11 cellular contexts compared by ENCODE assay signal in the genomic region with DNA sequence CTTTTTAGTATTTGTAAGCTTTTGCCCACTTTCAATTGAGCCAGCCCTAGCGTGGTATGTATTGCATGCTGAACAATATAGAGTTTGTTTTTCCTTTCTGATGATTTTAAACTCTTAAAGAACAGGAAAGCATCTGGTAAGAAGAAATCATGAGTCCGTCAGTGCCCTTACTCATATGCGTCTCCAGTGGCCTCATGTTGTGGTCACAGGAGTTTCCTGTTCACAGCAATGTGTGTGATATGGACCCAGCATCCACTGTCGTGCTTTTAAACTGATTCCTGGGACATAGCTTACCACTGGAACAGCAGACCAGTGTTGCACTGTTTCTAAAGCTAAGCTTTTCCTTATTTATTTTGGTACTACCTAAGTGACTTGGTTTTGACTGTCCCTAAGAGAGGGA. TPM values are rescaled to one million over a fixed set of nuclear protein-coding genes. Genes with fewer than 3 reads are reported as not detected.
DNase-seq lines count a peak whose midpoint lies in the region; ATAC-seq lines count a peak whose summit lies in the region.
"Had no signal": no experiment of that assay in that cellular context is flagged by ENCODE, and none has a peak within 500 bp of the region (broad histone marks: within the 10 kb centered on the region; RNA-seq: fewer than 3 reads in every experiment).

No MANE protein-coding gene starts in this region.

- no peak overlapping the region for H3K18ac ChIP-seq in neuronal stem cell (ENCODE audit: low read length)

- POLR2A ChIA-PET in T-cell (lab: Charles Lee), result no interaction called here

- no peak overlapping the region for H3K27ac ChIP-seq in neuronal stem cell (replicated peaks; ENCODE audit: low read length)
- H3K27ac ChIP-seq: left lung, thoracic aorta had no signal

- no peaks in the 10 kb centered on the region for H3K27me3 Mint-ChIP-seq in T-cell
- no peaks in the 10 kb centered on the region for H3K27me3 Mint-ChIP-seq in effector memory CD8-positive, alpha-beta T cell
- no peaks in the 10 kb centered on the region for H3K27me3 Mint-ChIP-seq in stimulated activated naive CD8-positive, alpha-beta T cell treated with anti-CD3 and anti-CD28 coated beads, Interleukin-15, amount 100 ng/mL, for 72 hours

- H3K23ac ChIP-seq in neuronal stem cell (ENCODE audit: low read depth, low read length, poor library complexity), result no peak overlapping the region

- peak overlapping the region in 1 of 2 donors; percentile 78 for H3K27ac Mint-ChIP-seq in T-cell
- H3K27ac Mint-ChIP-seq in effector memory CD8-positive, alpha-beta T cell, result peak overlapping the region; percentile 0 to 56
- peak overlapping the region in 1 of 2 donors; percentile 69 for H3K27ac Mint-ChIP-seq in stimulated activated naive CD8-positive, alpha-beta T cell treated with anti-CD3 and anti-CD28 coated beads, Interleukin-15, amount 100 ng/mL, for 72 hours

- H3K4me1 ChIP-seq in neuronal stem cell (ENCODE audit: control insufficient read depth in 2 of 2, insufficient read depth in 1 of 2, low read depth in 1 of 2, low read length in 2 of 2), result no peaks in the 10 kb centered on the region
- H3K4me1 ChIP-seq: left lung had no signal

- CTCF ChIA-PET in T-cell (lab: Charles Lee), result interaction anchor here in 1 of 2 donors (2.5 kb wide), 1 partner anchor 51 kb away, joined by 5 read pairs; no protein-coding TSS in a partner anchor

- no CpG with 5 or more reads among the region's 4 CpGs for WGBS in neuronal stem cell (ENCODE audit: extremely low coverage in 2 of 2, insufficient read length in 2 of 2, insufficient replicate concordance in 1 of 2), 2 donors

- no peaks in the 10 kb centered on the region for H3K9me3 Mint-ChIP-seq in T-cell
- H3K9me3 Mint-ChIP-seq in effector memory CD8-positive, alpha-beta T cell, result no peaks in the 10 kb centered on the region
- H3K9me3 Mint-ChIP-seq in stimulated activated naive CD8-positive, alpha-beta T cell treated with anti-CD3 and anti-CD28 coated beads, Interleukin-15, amount 100 ng/mL, for 72 hours, result no peaks in the 10 kb centered on the region

- no peak overlapping the region for H2AFZ ChIP-seq in neuronal stem cell (ENCODE audit: low read length)

- no peak overlapping the region for H3K9ac ChIP-seq in neuronal stem cell (ENCODE audit: low read depth, low read length, poor library complexity)

- peaks cover 28% of the 10 kb centered on the region for H3K36me3 Mint-ChIP-seq in T-cell
- H3K36me3 Mint-ChIP-seq in effector memory CD8-positive, alpha-beta T cell (ENCODE audit: insufficient read depth), result peaks cover 49% of the 10 kb centered on the region

- no peak overlapping the region for H3K4ac ChIP-seq in neuronal stem cell (ENCODE audit: low read length)

- no peak overlapping the region for H2AK5ac ChIP-seq in neuronal stem cell (ENCODE audit: low read depth, low read length)

- no peak overlapping the region for H2BK120ac ChIP-seq in neuronal stem cell (ENCODE audit: low read depth, low read length)

- H3K79me1 ChIP-seq in neuronal stem cell (ENCODE audit: low read depth, low read length), result no peaks in the 10 kb centered on the region

- peaks cover 14 to 15% (median 15%) of the 10 kb centered on the region in 3 donors for H3K4me1 Mint-ChIP-seq in T-cell
- peaks cover 0 to 2% of the 10 kb centered on the region in 2 donors for H3K4me1 Mint-ChIP-seq in effector memory CD8-positive, alpha-beta T cell (ENCODE audit: low read depth in 2 of 2)
- H3K4me1 Mint-ChIP-seq in stimulated activated naive CD8-positive, alpha-beta T cell treated with anti-CD3 and anti-CD28 coated beads, Interleukin-15, amount 100 ng/mL, for 72 hours, result peaks cover 25% of the 10 kb centered on the region

- ATAC-seq in T-cell (replicated peaks in 1 of 4) (peak; percentile 34 to 62 (median 50)), HG03457 (IDR thresholded peaks at IDR 0.05; ENCODE audit: unreplicated experiment) (no peak)
- ATAC-seq in effector memory CD8-positive, alpha-beta T cell (replicated peaks), result peak; percentile 62
- ATAC-seq in stimulated activated naive CD8-positive, alpha-beta T cell treated with anti-CD3 and anti-CD28 coated beads, Interleukin-15, amount 100 ng/mL, for 72 hours, result peak; percentile 98
- ATAC-seq: left lung had no signal

- no peak overlapping the region for H2BK12ac ChIP-seq in neuronal stem cell (ENCODE audit: low read length)

- H3K27me3 ChIP-seq in neuronal stem cell (ENCODE audit: control insufficient read depth in 3 of 3, insufficient read depth in 3 of 3, low read depth in 1 of 3, low read length in 3 of 3), result no peaks in the 10 kb centered on the region
- H3K27me3 ChIP-seq: left lung had no signal

- no peak overlapping the region for H3K4me2 ChIP-seq in neuronal stem cell (ENCODE audit: insufficient read depth, low read length, poor library complexity, severe bottlenecking)

- H3K14ac ChIP-seq in neuronal stem cell (ENCODE audit: low read length), result no peak overlapping the region

- H3K4me3 ChIP-seq in neuronal stem cell (ENCODE audit: low read length in 2 of 2), result no peak overlapping the region
- H3K4me3 ChIP-seq: left lung, thoracic aorta had no signal

- no peak overlapping the region for H2BK15ac ChIP-seq in neuronal stem cell (ENCODE audit: low read length)

- DNase-seq in stimulated activated CD4-positive, alpha-beta T cell treated with anti-CD3 and anti-CD28 coated beads, Interleukin-15, amount 100 ng/mL, for 24 hours, result peak; percentile 48
- no peak for DNase-seq in stimulated activated CD4-positive, alpha-beta T cell treated with anti-CD3 and anti-CD28 coated beads, Interleukin-12 subunit alpha, Interleukin-12 subunit beta, amount 100 ng/mL, for 4 hours
- DNase-seq in T-cell, result no peak
- DNase-seq in effector memory CD8-positive, alpha-beta T cell, result no peak
- peak; percentile 27 to 52 for DNase-seq in stimulated activated naive CD8-positive, alpha-beta T cell treated with anti-CD3 and anti-CD28 coated beads, Interleukin-15, amount 100 ng/mL, for 72 hours
- no peak for DNase-seq in NCI-H2081 (lab: John Stamatoyannopoulos, UW)
- DNase-seq in neuronal stem cell (ENCODE audit: low spot score), result no peak
- DNase-seq: left lung, NCI-H1436 had no signal

- H4K91ac ChIP-seq in neuronal stem cell (ENCODE audit: low read depth, low read length, poor library complexity), result no peak overlapping the region

- no peaks in the 10 kb centered on the region for H3K9me3 ChIP-seq in neuronal stem cell (replicated peaks in 1 of 2; ENCODE audit: control insufficient read depth in 2 of 2, insufficient read depth in 1 of 2, low read depth in 1 of 2, low read length in 2 of 2)
- H3K9me3 ChIP-seq: left lung, thoracic aorta had no signal

- H4K8ac ChIP-seq in neuronal stem cell (ENCODE audit: low read depth, low read length), result no peak overlapping the region

- H3K4me3 Mint-ChIP-seq in T-cell, result no peak overlapping the region
- no peak overlapping the region for H3K4me3 Mint-ChIP-seq in effector memory CD8-positive, alpha-beta T cell
- peak overlapping the region in 1 of 2 donors; percentile 44 for H3K4me3 Mint-ChIP-seq in stimulated activated naive CD8-positive, alpha-beta T cell treated with anti-CD3 and anti-CD28 coated beads, Interleukin-15, amount 100 ng/mL, for 72 hours

- H3K36me3 ChIP-seq in neuronal stem cell (replicated peaks in 1 of 2; ENCODE audit: control insufficient read depth in 2 of 2, insufficient read depth in 2 of 2, low read length in 2 of 2), result peaks cover 21 to 73% of the 10 kb centered on the region in 2 donors

- H2BK5ac ChIP-seq in neuronal stem cell (ENCODE audit: low read length), result no peak overlapping the region

RNA-seq across cellular contexts. Expression of a gene that starts 40.1 kb away (rescaled TPM):
- 10 to 100 TPM; 15.8 to 34.6 (median 28.5) TPM for total RNA-seq in T-cell
- polyA plus RNA-seq in neuronal stem cell (2013, experiment 1 of 2), result 25.3 TPM
- 27.6 TPM for polyA plus RNA-seq in neuronal stem cell (2013, experiment 2 of 2)

Comparison
In these comparisons a context has a peak if more than half of its experiments do, and no peak if none do; other contexts are left out.
1. DNase-seq: peak in stimulated activated CD4-positive, alpha-beta T cell treated with anti-CD3 and anti-CD28 coated beads, Interleukin-15, amount 100 ng/mL, for 24 hours (single experiment) and stimulated activated naive CD8-positive, alpha-beta T cell treated with anti-CD3 and anti-CD28 coated beads, Interleukin-15, amount 100 ng/mL, for 72 hours (2 of 2); none in stimulated activated CD4-positive, alpha-beta T cell treated with anti-CD3 and anti-CD28 coated beads, Interleukin-12 subunit alpha, Interleukin-12 subunit beta, amount 100 ng/mL, for 4 hours (single experiment), T-cell (0 of 34), effector memory CD8-positive, alpha-beta T cell (0 of 3), NCI-H2081 (0 of 2) and neuronal stem cell (single experiment).